ENCODE assay signal across 28 cellular contexts in the genomic region with DNA sequence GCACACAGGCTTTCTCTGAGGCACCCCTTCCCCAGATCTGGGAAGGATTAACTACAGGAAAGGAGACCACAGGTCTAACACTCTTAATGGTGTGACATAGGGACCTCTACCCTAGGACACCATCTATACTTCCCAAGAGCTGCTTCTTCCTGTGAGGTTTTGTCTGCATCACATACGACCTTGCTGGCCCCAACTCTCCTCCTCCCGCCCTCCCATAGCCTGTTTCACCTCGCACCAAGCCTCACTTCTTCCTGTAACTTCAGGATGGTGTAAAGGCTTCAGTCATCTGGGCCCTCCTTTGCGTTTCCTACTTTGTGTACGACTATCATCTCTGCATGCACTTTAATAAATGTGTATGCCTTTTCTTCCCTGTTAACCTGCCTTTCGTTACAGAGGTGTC.
"Had no signal": no experiment of that assay in that cellular context is flagged by ENCODE, and none has a peak within 500 bp of the region (broad histone marks: within the 10 kb centered on the region; RNA-seq: fewer than 3 reads in every experiment).

No MANE protein-coding gene starts in this region.

- H3K27me3 Mint-ChIP-seq: naive B cell, type B pancreatic cell had no signal

- H3K36me3 Mint-ChIP-seq: mesothelial cell of epicardium; naive B cell; natural killer cell treated with Interleukin-12 subunit alpha and Interleukin-12 subunit beta and Interleukin-15 and Interleukin-18, amount 100 ng/mL, for 72 hours; type B pancreatic cell had no signal

- H3K36me3 ChIP-seq: gastrocnemius medialis, neutrophil, pancreas, right lobe of liver, stomach, thyroid gland had no signal

- H3K9me3 ChIP-seq: gastrocnemius medialis, mucosa of descending colon, neutrophil, pancreas, right lobe of liver, stomach, thyroid gland had no signal

- H3K4me1 ChIP-seq: gastrocnemius medialis, pancreas, right lobe of liver, stomach, thyroid gland had no signal

- DNase-seq: cortex of kidney; effector CD4-positive, alpha-beta T cell; endodermal cell; foreskin fibroblast; gastrocnemius medialis; head of caudate nucleus; left ventricle myocardium superior; mesenchymal stem cell; mucosa of descending colon; naive B cell; pancreas; retina; right lobe of liver; stimulated activated CD4-positive, alpha-beta T cell treated with anti-CD3 and anti-CD28 coated beads, Interleukin-12 subunit alpha, Interleukin-12 subunit beta, amount 100 ng/mL, for 4 hours; stimulated activated CD4-positive, alpha-beta T cell treated with anti-CD3 and anti-CD28 coated beads, Interleukin-1b, Interleukin-23, amount 100 ng/mL, for 48 hours; stimulated activated CD4-positive, alpha-beta T cell treated with anti-CD3 and anti-CD28 coated beads, Interleukin-4, amount 100 ng/mL, for 1 hour; stimulated activated CD8-positive, alpha-beta memory T cell treated with anti-CD3 and anti-CD28 coated beads, Interleukin-4, amount 100 ng/mL, for 48 hours; stimulated activated naive CD4-positive, alpha-beta T cell treated with Interleukin-2 at 50 U/mL for 16 hours; stomach; thyroid gland had no signal

- H3K27ac Mint-ChIP-seq: endodermal cell; mesothelial cell of epicardium; natural killer cell treated with Interleukin-12 subunit alpha and Interleukin-12 subunit beta and Interleukin-15 and Interleukin-18, amount 100 ng/mL, for 72 hours; type B pancreatic cell had no signal

- H3K4me3 ChIP-seq: gastrocnemius medialis, mucosa of descending colon, pancreas, right lobe of liver, smooth muscle cell, stomach, thyroid gland had no signal

- H3K9me3 Mint-ChIP-seq: endodermal cell; natural killer cell treated with Interleukin-12 subunit alpha and Interleukin-12 subunit beta and Interleukin-15 and Interleukin-18, amount 100 ng/mL, for 72 hours had no signal

- H3K27ac ChIP-seq: epithelial cell of prostate, gastrocnemius medialis, neutrophil, pancreas, right lobe of liver, stomach, thyroid gland had no signal

- H3K4me1 Mint-ChIP-seq: endodermal cell, mesothelial cell of epicardium had no signal

- ATAC-seq: esophagus mucosa, gastrocnemius medialis, left ventricle myocardium superior, mucosa of descending colon, pancreas, right lobe of liver had no signal

- H3K27me3 ChIP-seq: gastrocnemius medialis, neutrophil, pancreas, right lobe of liver, stomach, thyroid gland had no signal

- H3K4me3 Mint-ChIP-seq: endodermal cell; mesothelial cell of epicardium; naive B cell; natural killer cell treated with Interleukin-12 subunit alpha and Interleukin-12 subunit beta and Interleukin-15 and Interleukin-18, amount 100 ng/mL, for 72 hours; neural crest cell; type B pancreatic cell had no signal
